Comparison of ENCODE assay signal across 9 cellular contexts in the genomic region with DNA sequence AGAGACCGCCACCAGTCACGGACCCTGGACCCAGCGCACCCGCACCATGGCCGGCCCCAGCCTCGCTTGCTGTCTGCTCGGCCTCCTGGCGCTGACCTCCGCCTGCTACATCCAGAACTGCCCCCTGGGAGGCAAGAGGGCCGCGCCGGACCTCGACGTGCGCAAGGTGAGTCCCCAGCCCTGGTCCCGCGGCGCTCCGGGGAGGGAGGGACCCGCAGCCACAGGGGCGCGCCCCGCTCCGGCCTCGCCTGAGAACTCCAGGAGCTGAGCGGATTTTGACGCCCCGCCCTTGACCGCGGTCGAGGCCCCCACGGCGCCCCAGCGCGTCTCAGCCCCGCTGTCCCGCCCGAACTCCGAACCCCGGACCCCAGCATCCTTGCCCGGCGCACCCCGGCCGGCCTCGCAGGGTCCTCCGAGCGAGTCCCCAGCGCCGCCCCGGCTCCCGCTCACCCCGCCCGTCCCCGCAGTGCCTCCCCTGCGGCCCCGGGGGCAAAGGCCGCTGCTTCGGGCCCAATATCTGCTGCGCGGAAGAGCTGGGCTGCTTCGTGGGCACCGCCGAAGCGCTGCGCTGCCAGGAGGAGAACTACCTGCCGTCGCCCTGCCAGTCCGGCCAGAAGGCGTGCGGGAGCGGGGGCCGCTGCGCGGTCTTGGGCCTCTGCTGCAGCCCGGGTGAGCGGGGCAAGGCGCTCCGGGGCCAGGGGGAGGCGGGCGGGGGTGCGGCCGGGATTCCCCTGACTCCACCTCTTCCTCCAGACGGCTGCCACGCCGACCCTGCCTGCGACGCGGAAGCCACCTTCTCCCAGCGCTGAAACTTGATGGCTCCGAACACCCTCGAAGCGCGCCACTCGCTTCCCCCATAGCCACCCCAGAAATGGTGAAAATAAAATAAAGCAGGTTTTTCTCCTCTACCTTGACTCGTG. TPM values are rescaled to one million over a fixed set of nuclear protein-coding genes. Genes with fewer than 3 reads are reported as not detected.
A peak's percentile ranks its signal among the peaks of the same experiment; 100 is the strongest.
DNase-seq lines count a peak whose midpoint lies in the region; ATAC-seq, FAIRE-seq and TF ChIP-seq lines count a peak whose summit lies in the region.
"Had no signal": no experiment of that assay in that cellular context is flagged by ENCODE, and none has a peak within 500 bp of the region (broad histone marks: within the 10 kb centered on the region; RNA-seq: fewer than 3 reads in every experiment).

A gene (plus strand): TSS at position 11 of the 920 bp plus-strand sequence. CDS start 36 bp downstream, at position 47.

- no peak for TF ChIP-seq CTCF in bronchial epithelial cell (IDR thresholded peaks at IDR 0.05; ENCODE audit: insufficient read depth, low read length, severe bottlenecking)

- ATAC-seq in GM19467 (IDR thresholded peaks at IDR 0.05; ENCODE audit: unreplicated experiment): no peak
- ATAC-seq in GM18517 (IDR thresholded peaks at IDR 0.05; ENCODE audit: unreplicated experiment): no peak

- H3K4me1 ChIP-seq in mesodermal cell (ENCODE audit: control insufficient read depth, insufficient read depth, low read length, poor library complexity, severe bottlenecking): peaks cover 3% of the 10 kb centered on the region

- H3K36me3 ChIP-seq in bronchial epithelial cell (ENCODE audit: control insufficient read depth, insufficient read depth, low read length) (no peaks in the 10 kb centered on the region), mesodermal cell (ENCODE audit: control insufficient read depth, insufficient read depth, low read length) (no peaks in the 10 kb centered on the region)

- H3K9me3 ChIP-seq in mesodermal cell (ENCODE audit: control insufficient read depth, low read length): no peaks in the 10 kb centered on the region

- DNase-seq in NCI-H1417 (lab: John Stamatoyannopoulos, UW) (peak in 2 of 3 experiments; percentile 22 to 40), NCI-H1417 treated with DMSO at 0.1 percent for 48 hours (lab: John Stamatoyannopoulos, UW) (no peak), bronchial epithelial cell (ENCODE audit: low read depth) (no peak), NCI-H748 (lab: John Stamatoyannopoulos, UW; ENCODE audit: unreplicated experiment) (no peak)
- peak; percentile 75 for DNase-seq in stimulated activated CD8-positive, alpha-beta memory T cell treated with anti-CD3 and anti-CD28 coated beads, Interleukin-4, amount 100 ng/mL, for 48 hours

- WGBS in mesodermal cell (ENCODE audit: insufficient coverage in 2 of 2), 2 experiments: 26 to 30% methylated on average over 64 to 69 of the region's 95 CpGs

- H3K27me3 ChIP-seq in bronchial epithelial cell (ENCODE audit: control insufficient read depth, insufficient read depth, low read length): peaks cover 6% of the 10 kb centered on the region

- H3K4me3 ChIP-seq in bronchial epithelial cell (ENCODE audit: low read depth, low read length): peak within 1 kb of the TSS; percentile 22
- H3K4me3 ChIP-seq in mesodermal cell (ENCODE audit: extremely low read depth, insufficient read depth, low read length, poor library complexity, severe bottlenecking): peak within 1 kb of the TSS; percentile 20

- H3K27ac ChIP-seq in mesodermal cell (ENCODE audit: low read depth, low read length, severe bottlenecking): no peak within 1 kb of the TSS

- FAIRE-seq in bronchial epithelial cell (lab: Jason Lieb, UNC): no peak
- FAIRE-seq: A204.1 had no signal

RNA-seq across cellular contexts. Expression of the gene that starts here (rescaled TPM):
- total RNA-seq in bronchial epithelial cell: not detected in 2 replicates
- polyA plus RNA-seq in mesodermal cell (2013, experiment 1 of 2): 0.96 TPM
- not detected for polyA plus RNA-seq in mesodermal cell (2013, experiment 2 of 2)

Comparison
In these comparisons a context has a peak if more than half of its experiments do, and no peak if none do; other contexts are left out.
1. DNase-seq: peak in NCI-H1417 (2 of 3) and stimulated activated CD8-positive, alpha-beta memory T cell treated with anti-CD3 and anti-CD28 coated beads, Interleukin-4, amount 100 ng/mL, for 48 hours (single experiment); none in NCI-H1417 treated with DMSO at 0.1 percent for 48 hours (single experiment), bronchial epithelial cell (single experiment) and NCI-H748 (single experiment).